In genomic region chr22:42079319-42080251, GRCh38 we compare ENCODE assay signal across 1 cellular context.
TF ChIP-seq lines count a peak whose summit lies in the region.

A gene with protein sequence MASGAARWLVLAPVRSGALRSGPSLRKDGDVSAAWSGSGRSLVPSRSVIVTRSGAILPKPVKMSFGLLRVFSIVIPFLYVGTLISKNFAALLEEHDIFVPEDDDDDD (plus strand): TSS chr22:42079700. CDS start chr22:42079769, 69 bp downstream.

TF ChIP-seq in HepG2, 621 proteins besides CTCF, POLR2A, EP300 and RAD21 (continued from another document and continues in another):
- TF ChIP-seq, protein P1, sequence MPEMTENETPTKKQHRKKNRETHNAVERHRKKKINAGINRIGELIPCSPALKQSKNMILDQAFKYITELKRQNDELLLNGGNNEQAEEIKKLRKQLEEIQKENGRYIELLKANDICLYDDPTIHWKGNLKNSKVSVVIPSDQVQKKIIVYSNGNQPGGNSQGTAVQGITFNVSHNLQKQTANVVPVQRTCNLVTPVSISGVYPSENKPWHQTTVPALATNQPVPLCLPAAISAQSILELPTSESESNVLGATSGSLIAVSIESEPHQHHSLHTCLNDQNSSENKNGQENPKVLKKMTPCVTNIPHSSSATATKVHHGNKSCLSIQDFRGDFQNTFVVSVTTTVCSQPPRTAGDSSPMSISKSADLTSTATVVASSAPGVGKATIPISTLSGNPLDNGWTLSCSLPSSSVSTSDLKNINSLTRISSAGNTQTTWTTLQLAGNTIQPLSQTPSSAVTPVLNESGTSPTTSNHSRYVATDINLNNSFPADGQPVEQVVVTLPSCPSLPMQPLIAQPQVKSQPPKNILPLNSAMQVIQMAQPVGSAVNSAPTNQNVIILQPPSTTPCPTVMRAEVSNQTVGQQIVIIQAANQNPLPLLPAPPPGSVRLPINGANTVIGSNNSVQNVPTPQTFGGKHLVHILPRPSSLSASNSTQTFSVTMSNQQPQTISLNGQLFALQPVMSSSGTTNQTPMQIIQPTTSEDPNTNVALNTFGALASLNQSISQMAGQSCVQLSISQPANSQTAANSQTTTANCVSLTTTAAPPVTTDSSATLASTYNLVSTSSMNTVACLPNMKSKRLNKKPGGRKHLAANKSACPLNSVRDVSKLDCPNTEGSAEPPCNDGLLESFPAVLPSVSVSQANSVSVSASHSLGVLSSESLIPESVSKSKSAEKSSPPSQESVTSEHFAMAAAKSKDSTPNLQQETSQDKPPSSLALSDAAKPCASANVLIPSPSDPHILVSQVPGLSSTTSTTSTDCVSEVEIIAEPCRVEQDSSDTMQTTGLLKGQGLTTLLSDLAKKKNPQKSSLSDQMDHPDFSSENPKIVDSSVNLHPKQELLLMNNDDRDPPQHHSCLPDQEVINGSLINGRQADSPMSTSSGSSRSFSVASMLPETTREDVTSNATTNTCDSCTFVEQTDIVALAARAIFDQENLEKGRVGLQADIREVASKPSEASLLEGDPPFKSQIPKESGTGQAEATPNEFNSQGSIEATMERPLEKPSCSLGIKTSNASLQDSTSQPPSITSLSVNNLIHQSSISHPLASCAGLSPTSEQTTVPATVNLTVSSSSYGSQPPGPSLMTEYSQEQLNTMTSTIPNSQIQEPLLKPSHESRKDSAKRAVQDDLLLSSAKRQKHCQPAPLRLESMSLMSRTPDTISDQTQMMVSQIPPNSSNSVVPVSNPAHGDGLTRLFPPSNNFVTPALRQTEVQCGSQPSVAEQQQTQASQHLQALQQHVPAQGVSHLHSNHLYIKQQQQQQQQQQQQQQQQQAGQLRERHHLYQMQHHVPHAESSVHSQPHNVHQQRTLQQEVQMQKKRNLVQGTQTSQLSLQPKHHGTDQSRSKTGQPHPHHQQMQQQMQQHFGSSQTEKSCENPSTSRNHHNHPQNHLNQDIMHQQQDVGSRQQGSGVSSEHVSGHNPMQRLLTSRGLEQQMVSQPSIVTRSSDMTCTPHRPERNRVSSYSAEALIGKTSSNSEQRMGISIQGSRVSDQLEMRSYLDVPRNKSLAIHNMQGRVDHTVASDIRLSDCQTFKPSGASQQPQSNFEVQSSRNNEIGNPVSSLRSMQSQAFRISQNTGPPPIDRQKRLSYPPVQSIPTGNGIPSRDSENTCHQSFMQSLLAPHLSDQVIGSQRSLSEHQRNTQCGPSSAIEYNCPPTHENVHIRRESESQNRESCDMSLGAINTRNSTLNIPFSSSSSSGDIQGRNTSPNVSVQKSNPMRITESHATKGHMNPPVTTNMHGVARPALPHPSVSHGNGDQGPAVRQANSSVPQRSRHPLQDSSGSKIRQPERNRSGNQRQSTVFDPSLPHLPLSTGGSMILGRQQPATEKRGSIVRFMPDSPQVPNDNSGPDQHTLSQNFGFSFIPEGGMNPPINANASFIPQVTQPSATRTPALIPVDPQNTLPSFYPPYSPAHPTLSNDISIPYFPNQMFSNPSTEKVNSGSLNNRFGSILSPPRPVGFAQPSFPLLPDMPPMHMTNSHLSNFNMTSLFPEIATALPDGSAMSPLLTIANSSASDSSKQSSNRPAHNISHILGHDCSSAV (CRISPR knock-in tag; IDR thresholded peaks at IDR 0.05; ENCODE audit: borderline replicate concordance), result 0 out of 2 replicates have a peak, but pooled peaks have one; percentile 22
- no peak for TF ChIP-seq AGO1 (IDR thresholded peaks at IDR 0.05; ENCODE audit: low read depth, low read length, poor library complexity, severe bottlenecking)
- no peak; the same call in 1 of the 2 replicates for TF ChIP-seq CAMTA2 (CRISPR knock-in tag; IDR thresholded peaks at IDR 0.05; ENCODE audit: borderline replicate concordance)
- TF ChIP-seq CBFB (CRISPR knock-in tag; IDR thresholded peaks at IDR 0.05), result peak; percentile 56
- peak; percentile 93 for TF ChIP-seq ZFY (CRISPR knock-in tag; IDR thresholded peaks at IDR 0.05)
- peak; percentile 63; the same call in 1 of the 2 replicates for TF ChIP-seq GATAD2A (CRISPR knock-in tag; IDR thresholded peaks at IDR 0.05)
- TF ChIP-seq ZSCAN20 (CRISPR knock-in tag; IDR thresholded peaks at IDR 0.05; ENCODE audit: borderline replicate concordance), result 0 out of 2 replicates have a peak, but pooled peaks have one; percentile 24
- TF ChIP-seq ZNF777 (CRISPR knock-in tag; IDR thresholded peaks at IDR 0.05), result peak; percentile 95
- no peak for TF ChIP-seq ZBTB40 (IDR thresholded peaks at IDR 0.05)
- TF ChIP-seq ZBTB40 (CRISPR knock-in tag; IDR thresholded peaks at IDR 0.05), result 0 out of 2 replicates have a peak, but pooled peaks have one; percentile 46
- TF ChIP-seq, protein P2, sequence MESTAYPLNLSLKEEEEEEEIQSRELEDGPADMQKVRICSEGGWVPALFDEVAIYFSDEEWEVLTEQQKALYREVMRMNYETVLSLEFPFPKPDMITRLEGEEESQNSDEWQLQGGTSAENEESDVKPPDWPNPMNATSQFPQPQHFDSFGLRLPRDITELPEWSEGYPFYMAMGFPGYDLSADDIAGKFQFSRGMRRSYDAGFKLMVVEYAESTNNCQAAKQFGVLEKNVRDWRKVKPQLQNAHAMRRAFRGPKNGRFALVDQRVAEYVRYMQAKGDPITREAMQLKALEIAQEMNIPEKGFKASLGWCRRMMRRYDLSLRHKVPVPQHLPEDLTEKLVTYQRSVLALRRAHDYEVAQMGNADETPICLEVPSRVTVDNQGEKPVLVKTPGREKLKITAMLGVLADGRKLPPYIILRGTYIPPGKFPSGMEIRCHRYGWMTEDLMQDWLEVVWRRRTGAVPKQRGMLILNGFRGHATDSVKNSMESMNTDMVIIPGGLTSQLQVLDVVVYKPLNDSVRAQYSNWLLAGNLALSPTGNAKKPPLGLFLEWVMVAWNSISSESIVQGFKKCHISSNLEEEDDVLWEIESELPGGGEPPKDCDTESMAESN (CRISPR knock-in tag; conservative IDR thresholded peaks at IDR 0.05), result peak; percentile 67
- peak; percentile 60 for TF ChIP-seq EEA1 (CRISPR knock-in tag; IDR thresholded peaks at IDR 0.05; ENCODE audit: borderline replicate concordance)
- TF ChIP-seq ZNF12 (CRISPR knock-in tag; IDR thresholded peaks at IDR 0.05), result 0 out of 2 replicates have a peak, but pooled peaks have one; percentile 10
- TF ChIP-seq ZBTB20 (CRISPR knock-in tag; IDR thresholded peaks at IDR 0.05; ENCODE audit: borderline replicate concordance, low read depth), result no peak; the same call in 1 of the 2 replicates
- TF ChIP-seq ZNF17 (CRISPR knock-in tag; IDR thresholded peaks at IDR 0.05), result no peak
- TF ChIP-seq JARID2 (CRISPR knock-in tag; IDR thresholded peaks at IDR 0.05; ENCODE audit: insufficient replicate concordance), result no peak
- TF ChIP-seq ZNF646 (CRISPR knock-in tag; IDR thresholded peaks at IDR 0.05), result no peak
- TF ChIP-seq SUZ12 (IDR thresholded peaks at IDR 0.05; ENCODE audit: low read depth, low read length), result no peak
